15 cellular contexts compared by ENCODE assay signal in genomic region chr5:108560581-108560980, GRCh38.
DNase-seq lines count a peak whose midpoint lies in the region; ATAC-seq and TF ChIP-seq lines count a peak whose summit lies in the region.
"Had no signal": no experiment of that assay in that cellular context is flagged by ENCODE, and none has a peak within 500 bp of the region (broad histone marks: within the 10 kb centered on the region; RNA-seq: fewer than 3 reads in every experiment).

No MANE protein-coding gene starts in this region.

- no peak for TF ChIP-seq CTCF in AG04450 (IDR thresholded peaks at IDR 0.05; ENCODE audit: low read depth, low read length)
- no peak for TF ChIP-seq CTCF in omental fat pad (IDR thresholded peaks at IDR 0.05)

- H3K9me3 ChIP-seq in AG04450 (ENCODE audit: control insufficient read depth, insufficient read depth, low read length) = no peaks in the 10 kb centered on the region
- H3K9me3 ChIP-seq: pancreas had no signal

- peak; percentile 69 for ATAC-seq in omental fat pad (ENCODE audit: low FRiP score)
- no peak for ATAC-seq in left colon
- ATAC-seq: activated T-helper 17 cell treated with anti-CD3 and anti-CD28 coated beads, Interleukin-2, amount 50 U/mL, for 72 hours; foreskin keratinocyte had no signal

- H3K4me3 ChIP-seq in AG04450 (ENCODE audit: low read depth, low read length) = no peak overlapping the region
- H3K4me3 ChIP-seq: pancreas had no signal

- POLR2A ChIA-PET in AG04450 (lab: Yijun Ruan, JAX) = no interaction called here
- POLR2A ChIA-PET in HEK293T (lab: Yijun Ruan, JAX) = no interaction called here

- H3K27me3 ChIP-seq in AG04450 (ENCODE audit: control insufficient read depth, insufficient read depth, low read length) = no peaks in the 10 kb centered on the region
- H3K27me3 ChIP-seq: pancreas had no signal

- peak overlapping the region; percentile 98 for H3K27ac ChIP-seq in AG04450 (ENCODE audit: low read depth, low read length)
- H3K27ac ChIP-seq: foreskin keratinocyte, pancreas had no signal

- intact Hi-C loops in left colon (cut with DNase I, micrococcal nuclease) = no loop called here

- DNase-seq in AG04450 (ENCODE audit: low read depth, low spot score) = peak; percentile 93
- peak; percentile 41 for DNase-seq in LHCN-M2 (ENCODE audit: low read depth)
- DNase-seq in fibroblast of gingiva (ENCODE audit: low read depth) = peak; percentile 88
- DNase-seq in omental fat pad (ENCODE audit: low spot score) = no peak
- no peak for DNase-seq in C1 segment of cervical spinal cord (lab: John Stamatoyannopoulos, UW)
- DNase-seq in HEK293T (ENCODE audit: extremely low spot score) = no peak
- no peak for DNase-seq in midbrain (lab: John Stamatoyannopoulos, UW)
- DNase-seq in left colon = no peak
- DNase-seq: activated CD4-positive, alpha-beta T cell treated with anti-CD3 and anti-CD28 coated beads, Interleukin-2, amount 10 ng/mL, durations not matched to agents 7 days and 5 days; NCI-H146; NK-92 treated with Interleukin-12 subunit alpha and Interleukin-12 subunit beta, amount 100 ng/mL, for 24 hours; pancreas; stimulated activated CD4-positive, alpha-beta T cell treated with anti-CD3 and anti-CD28 coated beads, Interleukin-4, amount 100 ng/mL, for 4 hours had no signal

- CTCF ChIA-PET in AG04450 (lab: Charles Lee) (no interaction called here), HEK293T (lab: Yijun Ruan, JAX) (no interaction called here)

TF ChIP-seq in HEK293T, 16 proteins besides CTCF, POLR2A, EP300 and RAD21:
- no peak for TF ChIP-seq FOXK2 (IDR thresholded peaks at IDR 0.05)
- TF ChIP-seq LEF1 (IDR thresholded peaks at IDR 0.05; ENCODE audit: borderline replicate concordance) = no peak
- TF ChIP-seq PKNOX1 (IDR thresholded peaks at IDR 0.05) = no peak
- no peak for TF ChIP-seq HDGF (IDR thresholded peaks at IDR 0.05; ENCODE audit: borderline replicate concordance)
- TF ChIP-seq NFRKB (IDR thresholded peaks at IDR 0.05) = no peak
- no peak for TF ChIP-seq SP1 (IDR thresholded peaks at IDR 0.05)
- TF ChIP-seq SUZ12 (IDR thresholded peaks at IDR 0.05) = no peak
- no peak for TF ChIP-seq BHLHE40 (IDR thresholded peaks at IDR 0.05; ENCODE audit: borderline replicate concordance)
- TF ChIP-seq CTBP1 (IDR thresholded peaks at IDR 0.05; ENCODE audit: borderline replicate concordance) = no peak

Comparison
In these comparisons a context has a peak if more than half of its experiments do, and no peak if none do; other contexts are left out.
1. DNase-seq: peak in AG04450 (single experiment), LHCN-M2 (single experiment) and fibroblast of gingiva (single experiment); none in omental fat pad (single experiment), C1 segment of cervical spinal cord (0 of 14), HEK293T (single experiment), midbrain (single experiment) and left colon (0 of 2).